31 cellular contexts compared by ENCODE assay signal in the genomic region with DNA sequence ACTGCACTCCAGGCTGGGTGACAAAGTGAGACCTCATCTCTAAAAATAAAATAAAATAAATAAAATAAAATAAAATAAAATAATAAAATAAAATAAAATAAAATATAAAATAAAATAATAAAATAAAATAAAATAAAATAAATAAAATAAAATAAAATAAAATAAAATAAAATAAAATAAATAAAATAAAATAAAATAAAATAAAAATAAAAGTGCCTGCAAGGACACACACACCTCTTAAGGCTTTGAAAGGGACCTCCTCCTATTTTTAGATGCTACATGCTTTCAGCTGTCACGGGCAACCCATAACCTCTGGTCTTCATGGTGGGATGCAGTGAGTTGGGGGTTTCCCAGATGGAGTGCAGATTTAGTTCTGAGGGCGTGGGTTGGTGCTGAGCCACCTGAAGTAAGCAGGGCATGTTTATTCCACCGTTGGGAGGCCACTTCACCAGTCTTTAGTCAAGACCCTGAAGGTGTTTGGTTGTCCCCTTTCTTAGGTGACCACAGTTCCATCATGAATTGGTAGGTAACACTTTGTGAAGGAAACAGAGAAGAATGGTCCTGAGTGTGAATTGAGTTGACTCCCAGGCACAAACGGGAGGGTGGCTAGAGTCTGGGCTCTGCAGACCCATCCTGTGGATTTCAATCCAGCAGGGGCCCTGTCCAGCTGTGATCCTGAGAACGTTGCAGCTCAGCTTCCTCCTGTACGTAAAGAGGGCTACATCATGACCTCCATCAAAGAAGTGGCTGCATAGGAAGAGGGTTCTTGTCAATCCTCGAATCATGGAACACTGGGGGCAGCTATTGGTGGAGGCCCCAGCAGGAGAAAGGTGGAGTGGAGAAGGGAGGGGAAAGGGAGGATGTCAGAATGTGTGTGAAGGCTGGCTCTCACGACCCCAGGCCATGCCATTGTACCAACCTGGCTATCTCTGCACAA.
"Had no signal": no experiment of that assay in that cellular context is flagged by ENCODE, and none has a peak within 500 bp of the region (broad histone marks: within the 10 kb centered on the region; RNA-seq: fewer than 3 reads in every experiment).

No MANE protein-coding gene starts in this region.

- H3K4me3 ChIP-seq: cardiac muscle cell, MG63, PC-9 had no signal

- FAIRE-seq: RCC 7860 had no signal

- H3K9me3 ChIP-seq: MG63 had no signal

- H3K27me3 ChIP-seq: brain microvascular endothelial cell, cardiac muscle cell, MG63 had no signal

- H3K27ac ChIP-seq: brain microvascular endothelial cell, cardiac muscle cell, PC-9, RWPE1 had no signal

- DNase-seq: activated CD4-positive, alpha-beta memory T cell treated with anti-CD3 and anti-CD28 coated beads for 36 hours; activated CD4-positive, alpha-beta T cell treated with anti-CD3 and anti-CD28 coated beads for 36 hours; activated CD4-positive, alpha-beta T cell treated with anti-CD3 and anti-CD28 coated beads, Interleukin-2, amount 50 U/mL, for 1 hour; activated CD8-positive, alpha-beta memory T cell treated with anti-CD3 and anti-CD28 coated beads, Interleukin-2, amount 50 U/mL, for 4 hours; activated gamma-delta T cell treated with Interleukin-2 at 50 U/mL for 16 hours; activated naive CD4-positive, alpha-beta T cell treated with anti-CD3 and anti-CD28 coated beads, Interleukin-2, amount 10 ng/mL, durations not matched to agents 7 days and 5 days; activated naive CD8-positive, alpha-beta T cell treated with anti-CD3 and anti-CD28 coated beads, Interleukin-2, amount 50 U/mL, for 24 hours; activated T-cell treated with anti-CD3 and anti-CD28 coated beads for 4 hours; activated T-cell treated with anti-CD3 and anti-CD28 coated beads, Interleukin-2, amount 50 U/mL, for 4 hours; aorta; brain microvascular endothelial cell; Kasumi-1; KG1; MG63; NCI-H1048; NCI-H1436 treated with DMSO at 0.1 percent for 48 hours; NCI-H1694 treated with DMSO at 0.1 percent for 48 hours; NCI-H2029; NCI-H345; NCI-H524 treated with DMSO at 0.1 percent for 48 hours; NCI-H748 treated with DMSO at 0.1 percent for 48 hours; NK-92 treated with Interleukin-12 subunit alpha and Interleukin-12 subunit beta, amount 100 ng/mL, for 24 hours; PC-9; SIG-M5; SW 1271; T-helper 1 cell; T-helper 2 cell; T-helper 9 cell had no signal

- H3K36me3 ChIP-seq: brain microvascular endothelial cell, cardiac muscle cell, MG63 had no signal
